Comparison of ENCODE assay signal across 8 cellular contexts in the genomic region with DNA sequence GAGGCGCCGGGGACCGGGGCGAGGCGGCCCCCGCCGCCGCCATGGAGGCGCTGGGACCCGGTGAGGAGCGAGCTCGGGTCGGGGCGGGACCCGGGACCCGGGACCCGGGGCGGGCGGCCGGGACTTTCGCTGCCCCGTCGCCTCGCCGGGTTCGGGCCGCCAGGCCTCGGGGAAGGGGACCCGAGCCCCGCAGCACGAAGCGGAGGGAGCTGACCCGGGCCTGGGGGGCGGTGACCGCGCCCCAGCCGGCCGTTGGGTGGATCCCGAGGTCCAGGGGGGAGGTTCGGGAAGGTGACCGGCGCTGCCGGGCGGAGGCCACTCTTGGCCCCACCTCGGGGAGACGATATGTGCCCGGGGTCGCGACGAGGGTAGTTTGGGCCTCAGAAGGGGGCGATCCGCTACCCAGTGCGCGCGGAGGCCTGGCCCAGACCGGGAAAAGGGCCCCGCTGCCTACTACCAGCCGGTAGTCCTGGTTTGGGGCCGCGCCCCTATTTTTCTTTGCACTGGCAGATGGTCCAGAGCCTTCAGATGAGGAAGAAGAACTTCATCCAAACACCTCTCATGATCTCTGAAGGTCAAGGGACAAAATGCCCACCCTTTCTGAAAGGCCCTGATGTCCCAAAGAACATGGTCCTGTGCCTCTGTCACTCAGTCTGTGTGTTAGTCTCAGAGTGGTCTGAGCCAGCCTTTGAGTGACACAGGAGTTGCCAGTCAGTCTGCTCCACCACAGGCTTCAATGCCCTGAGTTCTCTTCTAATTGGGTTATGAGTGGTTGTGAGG. TPM values are rescaled to one million over a fixed set of nuclear protein-coding genes. Genes with fewer than 3 reads are reported as not detected.
DNase-seq lines count a peak whose midpoint lies in the region; ATAC-seq and TF ChIP-seq lines count a peak whose summit lies in the region.

No MANE protein-coding gene starts in this region.

- H3K36me3 Mint-ChIP-seq in activated B cell treated with CpG ODN at 0.5 μM for 24 hours (ENCODE audit: low read depth): peaks cover 3% of the 10 kb centered on the region
- H3K36me3 Mint-ChIP-seq in stimulated activated naive B cell treated with anti-CD40 and anti-IgM and Interleukin-4, amounts not matched to agents 10 μg/mL and 1 μg/mL and 100 μg/mL, for 72 hours: no peaks in the 10 kb centered on the region

- no peaks in the 10 kb centered on the region for H3K9me3 Mint-ChIP-seq in activated B cell treated with CpG ODN at 0.5 μM for 24 hours
- H3K9me3 Mint-ChIP-seq in stimulated activated naive B cell treated with anti-CD40 and anti-IgM and Interleukin-4, amounts not matched to agents 10 μg/mL and 1 μg/mL and 100 μg/mL, for 72 hours: no peaks in the 10 kb centered on the region

- WGBS in lower leg skin, 2 donors: 0 to 1% methylated on average over 22 to 30 of the region's 60 CpGs

- no peak for TF ChIP-seq CTCF in activated B cell treated with CpG ODN at 0.5 μM for 24 hours (IDR thresholded peaks at IDR 0.05)
- no peak for TF ChIP-seq CTCF in lower leg skin (IDR thresholded peaks at IDR 0.05)

- POLR2A ChIA-PET in activated B cell treated with CpG ODN at 0.5 μM for 24 hours (lab: Charles Lee): interaction anchor here (0.6 kb wide), 2 partner anchors 8 to 231 kb away, joined by 3 read pairs; no protein-coding TSS in a partner anchor

- DNase-seq in GM03348 (ENCODE audit: low spot score) (peak; percentile 77), HT-29 (ENCODE audit: low spot score) (peak; percentile 40), activated B cell treated with CpG ODN at 0.5 μM for 24 hours (peak; percentile 35), lower leg skin (ENCODE audit: low spot score in 2 of 2) (peak; percentile 26 to 91), NCI-H1048 (lab: John Stamatoyannopoulos, UW) (no peak), OCI-M2 (lab: John Stamatoyannopoulos, UW; ENCODE audit: unreplicated experiment) (no peak)
- no peak for DNase-seq in effector memory CD4-positive, alpha-beta T cell
- DNase-seq in stimulated activated naive B cell treated with anti-CD40 and anti-IgM and Interleukin-4, amounts not matched to agents 10 μg/mL and 1 μg/mL and 100 μg/mL, for 72 hours: peak; percentile 14

- TF ChIP-seq POLR2A in lower leg skin (IDR thresholded peaks at IDR 0.05): no peak

- peak overlapping the region; percentile 88 for H3K4me3 Mint-ChIP-seq in activated B cell treated with CpG ODN at 0.5 μM for 24 hours
- H3K4me3 Mint-ChIP-seq in stimulated activated naive B cell treated with anti-CD40 and anti-IgM and Interleukin-4, amounts not matched to agents 10 μg/mL and 1 μg/mL and 100 μg/mL, for 72 hours: peak overlapping the region; percentile 82 to 91

- intact Hi-C loops in activated B cell treated with CpG ODN at 0.5 μM for 24 hours (cut with micrococcal nuclease) (loop anchor here (5.0 kb wide), 2 partner anchors 74 to 124 kb away; a partner anchor contains a TSS), lower leg skin (cut with DNase I; ENCODE audit: low total_unique reads) (no loop called here)

- peak overlapping the region; percentile 70 for H3K27ac ChIP-seq in effector memory CD4-positive, alpha-beta T cell (ENCODE audit: insufficient read depth, low read length, poor library complexity, severe bottlenecking)

- ATAC-seq in activated B cell treated with CpG ODN at 0.5 μM for 24 hours (ENCODE audit: low read depth): peak; percentile 43
- ATAC-seq in stimulated activated naive B cell treated with anti-CD40 and anti-IgM and Interleukin-4, amounts not matched to agents 10 μg/mL and 1 μg/mL and 100 μg/mL, for 72 hours (replicated peaks): peak; percentile 67 to 69

- H3K36me3 ChIP-seq in effector memory CD4-positive, alpha-beta T cell (ENCODE audit: control insufficient read depth, insufficient read depth, low read length): no peaks in the 10 kb centered on the region

- H3K9me3 ChIP-seq in effector memory CD4-positive, alpha-beta T cell (ENCODE audit: control insufficient read depth, low read length): no peaks in the 10 kb centered on the region

- peaks cover 19% of the 10 kb centered on the region for H3K4me1 ChIP-seq in effector memory CD4-positive, alpha-beta T cell (ENCODE audit: control insufficient read depth, insufficient read depth, low read length, poor library complexity, severe bottlenecking)

- H3K27me3 ChIP-seq in effector memory CD4-positive, alpha-beta T cell (replicated peaks; ENCODE audit: control insufficient read depth, insufficient read depth, low read length, poor library complexity, severe bottlenecking): no peaks in the 10 kb centered on the region

- H3K4me3 ChIP-seq in effector memory CD4-positive, alpha-beta T cell (ENCODE audit: insufficient read depth, low read depth, low read length, poor library complexity, severe bottlenecking): peak overlapping the region; percentile 83
- peak overlapping the region; percentile 63 for H3K4me3 ChIP-seq in lower leg skin (ENCODE audit: low read depth, poor library complexity, severe bottlenecking)

- CTCF ChIA-PET in activated B cell treated with CpG ODN at 0.5 μM for 24 hours (lab: Charles Lee): no interaction called here

- no peaks in the 10 kb centered on the region for H3K27me3 Mint-ChIP-seq in activated B cell treated with CpG ODN at 0.5 μM for 24 hours
- no peaks in the 10 kb centered on the region for H3K27me3 Mint-ChIP-seq in stimulated activated naive B cell treated with anti-CD40 and anti-IgM and Interleukin-4, amounts not matched to agents 10 μg/mL and 1 μg/mL and 100 μg/mL, for 72 hours

- peaks cover 38% of the 10 kb centered on the region for H3K4me1 Mint-ChIP-seq in activated B cell treated with CpG ODN at 0.5 μM for 24 hours
- peaks cover 15 to 40% of the 10 kb centered on the region in 2 donors for H3K4me1 Mint-ChIP-seq in stimulated activated naive B cell treated with anti-CD40 and anti-IgM and Interleukin-4, amounts not matched to agents 10 μg/mL and 1 μg/mL and 100 μg/mL, for 72 hours

- peak overlapping the region; percentile 73 for H3K27ac Mint-ChIP-seq in activated B cell treated with CpG ODN at 0.5 μM for 24 hours
- H3K27ac Mint-ChIP-seq in stimulated activated naive B cell treated with anti-CD40 and anti-IgM and Interleukin-4, amounts not matched to agents 10 μg/mL and 1 μg/mL and 100 μg/mL, for 72 hours: peak overlapping the region; percentile 90

RNA-seq across cellular contexts. Expression of a gene that starts 0.8 kb away (rescaled TPM):
- total RNA-seq in HT-29 (2014; rRNA removed; shearing (Covaris generic)): 2.8 and 3.3 TPM in 2 replicates
- total RNA-seq in activated B cell treated with CpG ODN at 0.5 μM for 24 hours (12.2 and 14.4 TPM in 2 replicates), lower leg skin (10 to 100 TPM; 28.1 to 40.3 (median 34.6) TPM)

RNA-seq across cellular contexts. Expression of a gene that starts 38.8 kb away (rescaled TPM):
- 9.4 and 10.9 TPM in 2 replicates for total RNA-seq in HT-29 (2014; rRNA removed; shearing (Covaris generic))
- total RNA-seq in activated B cell treated with CpG ODN at 0.5 μM for 24 hours (3.9 and 4.9 TPM in 2 replicates), lower leg skin (under 1 TPM in 3 of 4 donors, not detected in 1; 0.32 to 0.37 (median 0.34) TPM)

Comparison
In these comparisons a context has a peak if more than half of its experiments do, and no peak if none do; other contexts are left out.
1. DNase-seq: peak in GM03348 (single experiment), HT-29 (single experiment), activated B cell treated with CpG ODN at 0.5 μM for 24 hours (single experiment), lower leg skin (2 of 2) and stimulated activated naive B cell treated with anti-CD40 and anti-IgM and Interleukin-4, amounts not matched to agents 10 μg/mL and 1 μg/mL and 100 μg/mL, for 72 hours (single experiment); none in effector memory CD4-positive, alpha-beta T cell (0 of 3), NCI-H1048 (single experiment) and OCI-M2 (single experiment).